Comparison of ENCODE assay signal across 1 cellular context in genomic region chr3:40504636-40505430, GRCh38.
A peak's percentile ranks its signal among the peaks of the same experiment; 100 is the strongest.
TF ChIP-seq lines count a peak whose summit lies in the region.

No MANE protein-coding gene starts in this region.

TF ChIP-seq in endothelial cell of umbilical vein, 7 proteins besides CTCF, POLR2A, EP300 and RAD21:
- TF ChIP-seq EZH2 (IDR thresholded peaks at IDR 0.05; ENCODE audit: borderline replicate concordance, low read depth, low read length, severe bottlenecking) (no peak), FOS (IDR thresholded peaks at IDR 0.05; ENCODE audit: borderline replicate concordance, insufficient read depth, low read length) (peak; percentile 98), MAX (IDR thresholded peaks at IDR 0.05; ENCODE audit: insufficient read depth, insufficient read length) (peak; percentile 91), GATA2 (IDR thresholded peaks at IDR 0.05; ENCODE audit: insufficient read depth, insufficient read length, low read depth, low read length) (peak; percentile 54), JUN (IDR thresholded peaks at IDR 0.05; ENCODE audit: borderline replicate concordance, insufficient read depth, insufficient read length, low read depth) (peak; percentile 100), POLR2AphosphoS5 (IDR thresholded peaks at IDR 0.05; ENCODE audit: insufficient read depth, low read depth, low read length) (peak; percentile 93), MYC (IDR thresholded peaks at IDR 0.05; ENCODE audit: low read depth, low read length) (peak; percentile 43)
TF ChIP-seq in endothelial cell of umbilical vein: peak in this region for 6.
